Comparison of ENCODE assay signal across 1 cellular context in the genomic region with DNA sequence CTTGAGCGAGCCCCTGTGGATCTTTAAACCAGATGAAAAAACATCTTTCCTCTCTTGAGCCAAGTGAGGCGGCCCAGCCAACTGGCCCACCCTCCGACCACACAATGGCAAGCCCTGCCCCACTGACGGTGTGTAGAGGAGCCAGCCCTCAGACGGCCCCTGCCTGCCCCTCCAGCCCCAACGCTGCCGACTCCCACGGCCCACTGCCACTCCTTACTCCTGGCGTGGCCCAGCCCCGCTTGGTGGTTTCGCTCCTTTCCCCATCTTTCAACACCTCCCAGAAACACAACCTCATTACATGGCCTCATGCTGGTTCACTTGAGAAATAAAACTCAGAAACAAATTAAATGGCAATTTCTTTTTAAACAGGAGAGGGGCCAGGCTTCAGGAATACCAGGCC.
TF ChIP-seq lines count a peak whose summit lies in the region.

No MANE protein-coding gene starts in this region.

TF ChIP-seq in H1, 55 proteins besides CTCF, POLR2A, EP300 and RAD21:
- TF ChIP-seq RFX5 (IDR thresholded peaks at IDR 0.05; ENCODE audit: borderline replicate concordance, low read depth, low read length) (no peak), CREB1 (IDR thresholded peaks at IDR 0.05) (no peak), NRF1 (IDR thresholded peaks at IDR 0.05; ENCODE audit: low read depth, low read length) (no peak), CTBP2 (IDR thresholded peaks at IDR 0.05; ENCODE audit: borderline replicate concordance, insufficient read depth, insufficient read length, low read length) (no peak), TCF12 (IDR thresholded peaks at IDR 0.05; ENCODE audit: low read depth, low read length) (no peak), EGR1 (IDR thresholded peaks at IDR 0.05; ENCODE audit: borderline replicate concordance, low read depth, low read length) (no peak), ASH2L (IDR thresholded peaks at IDR 0.05; ENCODE audit: low read length) (no peak), KDM1A (IDR thresholded peaks at IDR 0.05; ENCODE audit: borderline replicate concordance, low read length) (no peak), SP1 (IDR thresholded peaks at IDR 0.05; ENCODE audit: low read depth, low read length) (no peak), SIX5 (IDR thresholded peaks at IDR 0.05; ENCODE audit: low read depth, low read length) (no peak)
- TF ChIP-seq, protein P1, sequence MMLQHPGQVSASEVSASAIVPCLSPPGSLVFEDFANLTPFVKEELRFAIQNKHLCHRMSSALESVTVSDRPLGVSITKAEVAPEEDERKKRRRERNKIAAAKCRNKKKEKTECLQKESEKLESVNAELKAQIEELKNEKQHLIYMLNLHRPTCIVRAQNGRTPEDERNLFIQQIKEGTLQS (IDR thresholded peaks at IDR 0.05; ENCODE audit: insufficient read depth, low read depth, low read length): no peak
TF ChIP-seq in H1: peak in this region for 0.
